11 cellular contexts compared by ENCODE assay signal in the genomic region with DNA sequence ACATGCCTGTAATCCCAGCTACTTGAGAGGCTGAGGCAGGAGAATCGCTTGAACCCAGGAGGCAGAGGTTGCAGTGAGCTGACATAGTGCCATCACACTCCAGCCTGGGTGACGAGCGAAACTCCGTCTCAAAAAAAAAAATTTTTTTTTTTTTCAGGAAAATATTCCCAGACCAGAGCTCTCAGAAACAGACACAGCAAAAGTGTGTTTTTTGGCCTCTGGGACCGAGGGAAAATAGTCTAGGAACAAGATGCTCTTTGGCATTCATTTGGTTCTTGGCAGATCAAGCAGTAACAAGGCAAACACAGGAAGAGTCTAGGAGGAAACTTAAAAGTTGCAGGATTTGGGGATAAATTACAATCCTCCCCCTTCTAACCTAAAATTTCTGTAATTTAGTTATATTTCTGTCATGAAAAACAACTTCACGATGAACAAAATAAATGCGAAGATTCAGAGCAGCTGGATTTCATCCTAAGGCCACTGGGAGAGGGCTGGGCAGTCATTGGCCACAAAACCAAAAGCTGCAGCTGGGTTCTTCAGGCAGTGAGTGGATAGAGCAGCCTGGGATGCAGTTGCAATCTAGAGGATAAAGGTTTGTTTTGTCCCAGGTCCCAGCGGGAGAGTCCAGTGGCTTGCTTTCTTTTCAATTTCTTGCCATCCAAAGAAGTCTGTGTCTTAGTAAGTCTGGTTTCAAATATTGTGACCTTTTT. TPM values are rescaled to one million over a fixed set of nuclear protein-coding genes. Genes with fewer than 3 reads are reported as not detected.
DNase-seq lines count a peak whose midpoint lies in the region; ATAC-seq, FAIRE-seq and TF ChIP-seq lines count a peak whose summit lies in the region.
"Had no signal": no experiment of that assay in that cellular context is flagged by ENCODE, and none has a peak within 500 bp of the region (broad histone marks: within the 10 kb centered on the region; RNA-seq: fewer than 3 reads in every experiment).

No MANE protein-coding gene starts in this region.

- H3K4me2 ChIP-seq in HepG2 (ENCODE audit: low read depth, low read length), result no peak overlapping the region

- POLR2A ChIA-PET in HepG2 (lab: Yijun Ruan, JAX), result no interaction called here

- H3K4me1 Mint-ChIP-seq in osteocyte (ENCODE audit: unreplicated experiment), result peaks cover 20% of the 10 kb centered on the region

- 53% methylated on average over 7 of the region's 8 CpGs for WGBS in right lobe of liver (ENCODE audit: insufficient coverage, low coverage, low lambda C conversion rate, missing lambda C conversion rate)
- 82% methylated on average over 8 of the region's 8 CpGs for WGBS in HepG2 (ENCODE audit: low lambda C conversion rate)
- 52 to 58% methylated on average over 7 to 8 of the region's 8 CpGs for WGBS in gastroesophageal sphincter (ENCODE audit: low coverage in 1 of 2), 2 donors

- H3K27ac ChIP-seq in right lobe of liver, result peak overlapping the region; percentile 8 to 39 (median 39)
- H3K27ac ChIP-seq in HepG2 (ENCODE audit: extremely low read length, insufficient read depth, low read length), result no peak overlapping the region
- H3K27ac ChIP-seq in gastroesophageal sphincter, result peak overlapping the region in 3 of 4 donors; percentile 75 to 77 (median 75)
- H3K27ac ChIP-seq in uterus, result peak overlapping the region; percentile 76
- H3K27ac ChIP-seq: SJCRH30 had no signal

- intact Hi-C loops in right lobe of liver (cut with DNase I), result loop anchor here in 1 of 2 donors (5.0 to 10.0 kb wide), 2 partner anchors 343 to 411 kb away; no protein-coding TSS in a partner anchor
- intact Hi-C loops in HepG2 (cut with micrococcal nuclease; ENCODE audit: unreplicated experiment), result no loop called here
- intact Hi-C loops in uterus (cut with DNase I; ENCODE audit: low total_unique reads), result loop anchor here (5.0 kb wide), 1 partner anchor 343 kb away; no protein-coding TSS in a partner anchor

- CTCF ChIA-PET in HepG2 (lab: Yijun Ruan, JAX; ENCODE audit: low intra/inter-chr PET ratio, low total read pairs), result no interaction called here

- H3K9me3 Mint-ChIP-seq in osteocyte (ENCODE audit: unreplicated experiment), result no peaks in the 10 kb centered on the region

- peaks cover 9% of the 10 kb centered on the region for H3K36me3 Mint-ChIP-seq in osteocyte (ENCODE audit: unreplicated experiment)

- peaks cover 0 to 4% (median 0%) of the 10 kb centered on the region in 4 donors for H3K4me1 ChIP-seq in right lobe of liver
- 0 out of 2 replicates have a peak, but pooled peaks cover 8% of the 10 kb centered on the region for H3K4me1 ChIP-seq in HepG2 (ENCODE audit: insufficient read depth, low read length)
- H3K4me1 ChIP-seq in gastroesophageal sphincter, result peaks cover 2 to 59% (median 31%) of the 10 kb centered on the region in 3 donors
- peaks cover 0 to 11% of the 10 kb centered on the region in 2 donors for H3K4me1 ChIP-seq in uterus

- H3K36me3 ChIP-seq in right lobe of liver (peaks cover 0 to 19% (median 8%) of the 10 kb centered on the region in 4 donors), HepG2 (replicated peaks in 1 of 2; ENCODE audit: control insufficient read depth in 1 of 2, insufficient read depth in 2 of 2, low read length in 2 of 2) (peaks cover 13 to 34% of the 10 kb centered on the region in 2 experiments), gastroesophageal sphincter (peaks cover 0 to 36% of the 10 kb centered on the region in 2 donors), uterus (no peaks in the 10 kb centered on the region)
- H3K36me3 ChIP-seq: SJCRH30 had no signal

- no peak for ATAC-seq in right lobe of liver
- ATAC-seq in HepG2, result no peak
- ATAC-seq in gastroesophageal sphincter, result no peak
- no peak for ATAC-seq in GM19395 (IDR thresholded peaks at IDR 0.05; ENCODE audit: unreplicated experiment)
- no peak for ATAC-seq in HG02870 (IDR thresholded peaks at IDR 0.05; ENCODE audit: unreplicated experiment)
- ATAC-seq in GM19455 (IDR thresholded peaks at IDR 0.05; ENCODE audit: unreplicated experiment), result no peak

- H3K9me3 ChIP-seq in right lobe of liver (no peaks in the 10 kb centered on the region), HepG2 (ENCODE audit: low read length) (no peaks in the 10 kb centered on the region), gastroesophageal sphincter (no peaks in the 10 kb centered on the region), uterus (no peaks in the 10 kb centered on the region)
- H3K9me3 ChIP-seq: SJCRH30 had no signal

- H3K9ac ChIP-seq in HepG2 (ENCODE audit: insufficient read depth, low read depth, low read length), result no peak overlapping the region

- H4K20me1 ChIP-seq in HepG2 (ENCODE audit: insufficient read depth, low read length), result no peaks in the 10 kb centered on the region

- no peaks in the 10 kb centered on the region for H3K79me2 ChIP-seq in HepG2 (ENCODE audit: insufficient read depth, low read length)

- FAIRE-seq in HepG2 (lab: Jason Lieb, UNC), result no peak
- FAIRE-seq: G401.6 had no signal

- H3K4me3 Mint-ChIP-seq in osteocyte (ENCODE audit: unreplicated experiment), result no peak overlapping the region

- BruUV-seq in HepG2 (replicated peaks; lab: Mats Ljungman, UMichigan), result no TSS peak

- H3K27me3 ChIP-seq in right lobe of liver (no peaks in the 10 kb centered on the region), HepG2 (ENCODE audit: control insufficient read depth in 1 of 2, insufficient read depth in 2 of 2, low read length in 2 of 2) (no peaks in the 10 kb centered on the region), gastroesophageal sphincter (no peaks in the 10 kb centered on the region), uterus (no peaks in the 10 kb centered on the region)
- H3K27me3 ChIP-seq: SJCRH30 had no signal

- H3K27ac Mint-ChIP-seq in osteocyte (ENCODE audit: unreplicated experiment), result no peak overlapping the region

- H3K4me3 ChIP-seq in right lobe of liver (no peak overlapping the region), HepG2 (replicated peaks in 1 of 3; ENCODE audit: insufficient read depth in 1 of 3, low read depth in 2 of 3, low read length in 3 of 3) (no peak overlapping the region), gastroesophageal sphincter (no peak overlapping the region), uterus (no peak overlapping the region)
- H3K4me3 ChIP-seq: SJCRH30 had no signal

- TF ChIP-seq EP300 in HepG2 (IDR thresholded peaks at IDR 0.05; ENCODE audit: low read depth in 2 of 2, low read length in 2 of 2) (no peak), HepG2 (CRISPR knock-in tag; IDR thresholded peaks at IDR 0.05; ENCODE audit: borderline replicate concordance) (no peak), gastroesophageal sphincter (IDR thresholded peaks at IDR 0.05) (no peak)

- DNase-seq in right lobe of liver (no peak), HepG2 (ENCODE audit: low spot score) (no peak), osteocyte (ENCODE audit: extremely low spot score, unreplicated experiment) (peak; percentile 42), uterus (peak in 1 of 2 donors; percentile 66)
- DNase-seq: NCI-H524 treated with DMSO at 0.1 percent for 48 hours, SJCRH30 had no signal

- TF ChIP-seq POLR2A in right lobe of liver (IDR thresholded peaks at IDR 0.05) (no peak), HepG2 (IDR thresholded peaks at IDR 0.05; ENCODE audit: insufficient read depth in 1 of 2, low read depth in 2 of 2, low read length in 2 of 2) (no peak), gastroesophageal sphincter (IDR thresholded peaks at IDR 0.05) (no peak), uterus (IDR thresholded peaks at IDR 0.05) (no peak)

- no peak for TF ChIP-seq RAD21 in HepG2 (CRISPR knock-in tag; IDR thresholded peaks at IDR 0.05)

- H3K27me3 Mint-ChIP-seq in osteocyte (ENCODE audit: unreplicated experiment), result no peaks in the 10 kb centered on the region

- in situ Hi-C loops in HepG2 (cut with HindIII; ENCODE audit: extremely low pct_ligation_motif_present, low pct_unique_long_range_greater_than_20kb), result no loop called here

- no peak overlapping the region for H2AFZ ChIP-seq in HepG2 (ENCODE audit: low read length)

- TF ChIP-seq CTCF in right lobe of liver (IDR thresholded peaks at IDR 0.05) (no peak), HepG2 (CRISPR knock-in tag; IDR thresholded peaks at IDR 0.05) (no peak), gastroesophageal sphincter (IDR thresholded peaks at IDR 0.05) (peak in 1 of 4 experiments; percentile 10), osteocyte (IDR thresholded peaks at IDR 0.05) (no peak), uterus (IDR thresholded peaks at IDR 0.05) (no peak)

RNA-seq across cellular contexts. Expression of a gene that starts 19.7 kb away (rescaled TPM):
- total RNA-seq in right lobe of liver (10 to 100 TPM in 5 of 6 experiments, 1 to 10 TPM in 1; 8.6 to 23.8 (median 15.4) TPM), HepG2 (2016; rRNA removed; fragmentation: Illumina TruSeq; extraction: Trizol) (0.79 and 6.2 TPM in 2 replicates), gastroesophageal sphincter (10 to 100 TPM in 3 of 4 donors, 1 to 10 TPM in 1; 8.3 to 27.9 (median 16.5) TPM), osteocyte (17.1 and 18.2 TPM in 2 replicates), uterus (10 to 100 TPM; 20.7 to 57.6 (median 32.3) TPM)
- 0.71 and 1.1 TPM in 2 replicates for total RNA-seq in HepG2 (2016; cell fraction: cytosol; rRNA removed; fragmentation: Illumina TruSeq; extraction: Trizol; ENCODE audit: low read depth)
- 0.88 and 6.5 TPM in 2 replicates for total RNA-seq in HepG2 (2016; cell fraction: insoluble cytoplasmic fraction; rRNA removed; fragmentation: Illumina TruSeq; extraction: Trizol)
- total RNA-seq in HepG2 (2016; cell fraction: membrane; rRNA removed; fragmentation: Illumina TruSeq; extraction: Trizol), result 0.93 and 2.4 TPM in 2 replicates
- 11.6 and 12.0 TPM in 2 replicates for total RNA-seq in HepG2 (2016; cell fraction: nucleus; rRNA removed; fragmentation: Illumina TruSeq; extraction: Trizol)
- polyA plus RNA-seq in HepG2 (2011; rRNA removed), result 14.8 and 19.3 TPM in 2 replicates
- polyA plus RNA-seq in HepG2 (2011; cell fraction: cytosol; rRNA removed), result 2.1 and 3.0 TPM in 2 replicates
- 251 and 263 TPM in 2 replicates for polyA plus RNA-seq in HepG2 (2011; cell fraction: nucleus; rRNA removed)
- polyA plus RNA-seq in HepG2 (2012), result 8.2 and 9.1 TPM in 2 replicates
- 0.28 and 0.58 TPM in 2 replicates for polyA plus RNA-seq in HepG2 (2016; cell fraction: cytosol; fragmentation: Illumina TruSeq; extraction: Trizol; ENCODE audit: low read depth)
- polyA plus RNA-seq in HepG2 (2016; cell fraction: insoluble cytoplasmic fraction; fragmentation: Illumina TruSeq; extraction: Trizol; ENCODE audit: low read depth), result 0.75 and 1.2 TPM in 2 replicates
- polyA plus RNA-seq in HepG2 (2016; cell fraction: membrane; fragmentation: Illumina TruSeq; extraction: Trizol; ENCODE audit: low read depth), result 0.56 and 0.72 TPM in 2 replicates
- 31.9 and 32.0 TPM in 2 replicates for polyA plus RNA-seq in HepG2 (2016; cell fraction: nucleus; fragmentation: Illumina TruSeq; extraction: Trizol; ENCODE audit: insufficient read depth, low read depth)
- 9.4 and 19.0 TPM in 2 replicates for polyA minus RNA-seq in HepG2 (2011; rRNA and poly(A)+ RNA removed; ENCODE audit: low replicate concordance)
- 0.69 and 0.97 TPM in 2 replicates for polyA minus RNA-seq in HepG2 (2011; cell fraction: cytosol; rRNA and poly(A)+ RNA removed)
- 25.1 and 27.8 TPM in 2 replicates for polyA minus RNA-seq in HepG2 (2011; cell fraction: nucleus; rRNA and poly(A)+ RNA removed)

RNA-seq across cellular contexts. Expression of a gene that starts 40.1 kb away (rescaled TPM):
- 100 to 1,000 TPM; 282 to 525 (median 330) TPM for total RNA-seq in right lobe of liver
- 248 and 341 TPM in 2 replicates for total RNA-seq in HepG2 (2016; rRNA removed; fragmentation: Illumina TruSeq; extraction: Trizol)
- total RNA-seq in HepG2 (2016; cell fraction: cytosol; rRNA removed; fragmentation: Illumina TruSeq; extraction: Trizol; ENCODE audit: low read depth), result 1,658 and 1,675 TPM in 2 replicates
- total RNA-seq in HepG2 (2016; cell fraction: insoluble cytoplasmic fraction; rRNA removed; fragmentation: Illumina TruSeq; extraction: Trizol), result 231 and 367 TPM in 2 replicates
- 1,130 and 1,245 TPM in 2 replicates for total RNA-seq in HepG2 (2016; cell fraction: membrane; rRNA removed; fragmentation: Illumina TruSeq; extraction: Trizol)
- 138 and 147 TPM in 2 replicates for total RNA-seq in HepG2 (2016; cell fraction: nucleus; rRNA removed; fragmentation: Illumina TruSeq; extraction: Trizol)
- 260 and 311 TPM in 2 replicates for polyA plus RNA-seq in HepG2 (2011; rRNA removed)
- 248 and 317 TPM in 2 replicates for polyA plus RNA-seq in HepG2 (2011; cell fraction: cytosol; rRNA removed)
- 146 and 149 TPM in 2 replicates for polyA plus RNA-seq in HepG2 (2011; cell fraction: nucleus; rRNA removed)
- polyA plus RNA-seq in HepG2 (2012), result 146 and 179 TPM in 2 replicates
- polyA plus RNA-seq in HepG2 (2016; cell fraction: cytosol; fragmentation: Illumina TruSeq; extraction: Trizol; ENCODE audit: low read depth), result 2,121 and 2,355 TPM in 2 replicates
- 324 and 400 TPM in 2 replicates for polyA plus RNA-seq in HepG2 (2016; cell fraction: insoluble cytoplasmic fraction; fragmentation: Illumina TruSeq; extraction: Trizol; ENCODE audit: low read depth)
- 1,491 and 1,549 TPM in 2 replicates for polyA plus RNA-seq in HepG2 (2016; cell fraction: membrane; fragmentation: Illumina TruSeq; extraction: Trizol; ENCODE audit: low read depth)
- 357 and 378 TPM in 2 replicates for polyA plus RNA-seq in HepG2 (2016; cell fraction: nucleus; fragmentation: Illumina TruSeq; extraction: Trizol; ENCODE audit: insufficient read depth, low read depth)
- polyA minus RNA-seq in HepG2 (2011; rRNA and poly(A)+ RNA removed; ENCODE audit: low replicate concordance), result 15.4 and 222 TPM in 2 replicates
- 77.0 and 88.8 TPM in 2 replicates for polyA minus RNA-seq in HepG2 (2011; cell fraction: cytosol; rRNA and poly(A)+ RNA removed)
- 41.4 and 44.8 TPM in 2 replicates for polyA minus RNA-seq in HepG2 (2011; cell fraction: nucleus; rRNA and poly(A)+ RNA removed)
- 10 to 100 TPM; 35.8 to 56.6 (median 45.0) TPM for total RNA-seq in gastroesophageal sphincter
- total RNA-seq in osteocyte, result 27.7 and 35.3 TPM in 2 replicates
- 10 to 100 TPM; 19.1 to 85.3 (median 53.0) TPM for total RNA-seq in uterus
